Comparison of ENCODE assay signal across 1 cellular context in the genomic region with DNA sequence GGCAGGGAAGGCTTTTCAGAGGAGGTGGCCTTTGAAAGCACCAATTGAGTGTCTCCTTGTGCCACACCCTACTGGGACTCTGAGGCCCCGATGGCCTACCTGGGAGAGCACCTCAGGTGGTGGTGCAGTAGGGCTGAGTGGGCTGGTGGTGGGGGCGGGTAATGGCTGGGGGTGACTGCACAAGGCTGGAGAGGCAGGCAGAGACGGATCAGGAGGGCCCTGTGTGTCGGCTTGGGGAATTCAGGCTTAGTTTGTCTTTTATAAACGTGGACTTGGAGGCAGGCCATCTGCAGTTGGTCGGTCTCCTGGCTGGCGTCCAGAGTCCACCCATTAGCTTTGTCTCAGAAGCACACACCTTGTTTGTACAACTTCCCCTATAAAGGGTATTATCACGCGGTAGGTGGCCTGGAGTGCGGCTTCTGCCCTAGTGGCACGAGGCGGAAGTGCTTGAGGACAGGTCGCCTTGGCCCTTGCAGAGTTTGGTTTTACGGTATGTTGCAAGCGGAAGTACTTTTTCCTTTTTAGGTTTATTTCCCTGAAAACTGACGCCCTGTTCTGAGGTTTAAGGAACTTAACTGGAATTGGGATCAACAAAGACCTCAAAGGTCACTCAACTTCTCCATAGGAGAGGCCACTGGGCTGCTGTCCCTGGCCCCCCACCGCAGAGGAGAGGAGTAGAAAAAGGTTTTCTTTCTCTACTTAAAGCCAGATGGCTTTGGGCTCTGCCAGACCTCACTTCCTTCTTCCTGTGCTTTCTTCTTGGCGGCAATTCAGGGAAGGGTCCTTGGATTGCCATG.
TF ChIP-seq lines count a peak whose summit lies in the region.

No MANE protein-coding gene starts in this region.

TF ChIP-seq in K562, 482 proteins besides CTCF, POLR2A, EP300 and RAD21 (continued from another document and continues in another):
- TF ChIP-seq SIN3A (IDR thresholded peaks at IDR 0.05; ENCODE audit: borderline replicate concordance in 2 of 2, control insufficient read depth in 1 of 2, low read depth in 2 of 2, low read length in 2 of 2) (no peak; a peak in 1 of 4 replicates), RBM14 (IDR thresholded peaks at IDR 0.05; ENCODE audit: borderline replicate concordance, insufficient read depth, low read depth, low read length) (no peak), POLR3A (IDR thresholded peaks at IDR 0.05; ENCODE audit: borderline replicate concordance, extremely low read depth, insufficient read depth, insufficient read length) (no peak), NFE2L1 (tag; IDR thresholded peaks at IDR 0.05; ENCODE audit: borderline replicate concordance, low read depth) (no peak), HDAC2 (IDR thresholded peaks at IDR 0.05) (no peak), TCF7 (IDR thresholded peaks at IDR 0.05; ENCODE audit: borderline replicate concordance) (no peak), MXI1 (IDR thresholded peaks at IDR 0.05; ENCODE audit: low read depth, low read length) (peak; percentile 44; the same call in 1 of the 2 replicates), HNRNPL (IDR thresholded peaks at IDR 0.05; ENCODE audit: low read depth, low read length) (no peak), MEIS2 (IDR thresholded peaks at IDR 0.05; ENCODE audit: partially characterized antibody) (no peak), EHMT2 (IDR thresholded peaks at IDR 0.05) (no peak), SRSF7 (optimal IDR thresholded peaks at IDR 0.05; ENCODE audit: low read depth, low read length) (no peak), DDX20 (tag; IDR thresholded peaks at IDR 0.05; ENCODE audit: low read depth) (no peak), ZC3H4 (CRISPR knock-in tag; IDR thresholded peaks at IDR 0.05; ENCODE audit: borderline replicate concordance) (no peak), RBBP5 (IDR thresholded peaks at IDR 0.05; ENCODE audit: borderline replicate concordance, insufficient read depth, low read length, poor library complexity, severe bottlenecking) (no peak), CCAR2 (IDR thresholded peaks at IDR 0.05; ENCODE audit: low read depth, low read length) (no peak), ZNF445 (CRISPR knock-in tag; IDR thresholded peaks at IDR 0.05; ENCODE audit: low read depth) (no peak), ZKSCAN8 (CRISPR knock-in tag; IDR thresholded peaks at IDR 0.05) (no peak), ZNF444 (CRISPR knock-in tag; IDR thresholded peaks at IDR 0.05) (no peak), HNRNPLL (IDR thresholded peaks at IDR 0.05; ENCODE audit: low read depth, low read length, poor library complexity, severe bottlenecking) (no peak), ZEB2 (IDR thresholded peaks at IDR 0.05) (peak; percentile 94), TBL1XR1 (IDR thresholded peaks at IDR 0.05; ENCODE audit: low read length in 2 of 2) (no peak), FOXP1 (CRISPR knock-in tag; IDR thresholded peaks at IDR 0.05) (no peak), ZNF408 (CRISPR knock-in tag; IDR thresholded peaks at IDR 0.05; ENCODE audit: low read depth) (no peak), MED1 (CRISPR knock-in tag; IDR thresholded peaks at IDR 0.05; ENCODE audit: borderline replicate concordance) (no peak), LCOR (CRISPR knock-in tag; IDR thresholded peaks at IDR 0.05) (no peak), ZNF717 (CRISPR knock-in tag; IDR thresholded peaks at IDR 0.05) (no peak), ZNF41 (CRISPR knock-in tag; conservative IDR thresholded peaks at IDR 0.05) (no peak), TBP (optimal IDR thresholded peaks at IDR 0.05; ENCODE audit: low read depth, low read length) (no peak), FUS (optimal IDR thresholded peaks at IDR 0.05; ENCODE audit: low read depth, low read length) (no peak), RCOR1 (IDR thresholded peaks at IDR 0.05; ENCODE audit: borderline replicate concordance in 1 of 2, low read depth in 2 of 2, low read length in 2 of 2) (peak in 1 of 2 experiments; percentile 59; a peak in 1 of 4 replicates), ZNF668 (CRISPR knock-in tag; IDR thresholded peaks at IDR 0.05) (no peak)
- TF ChIP-seq, protein P1, sequence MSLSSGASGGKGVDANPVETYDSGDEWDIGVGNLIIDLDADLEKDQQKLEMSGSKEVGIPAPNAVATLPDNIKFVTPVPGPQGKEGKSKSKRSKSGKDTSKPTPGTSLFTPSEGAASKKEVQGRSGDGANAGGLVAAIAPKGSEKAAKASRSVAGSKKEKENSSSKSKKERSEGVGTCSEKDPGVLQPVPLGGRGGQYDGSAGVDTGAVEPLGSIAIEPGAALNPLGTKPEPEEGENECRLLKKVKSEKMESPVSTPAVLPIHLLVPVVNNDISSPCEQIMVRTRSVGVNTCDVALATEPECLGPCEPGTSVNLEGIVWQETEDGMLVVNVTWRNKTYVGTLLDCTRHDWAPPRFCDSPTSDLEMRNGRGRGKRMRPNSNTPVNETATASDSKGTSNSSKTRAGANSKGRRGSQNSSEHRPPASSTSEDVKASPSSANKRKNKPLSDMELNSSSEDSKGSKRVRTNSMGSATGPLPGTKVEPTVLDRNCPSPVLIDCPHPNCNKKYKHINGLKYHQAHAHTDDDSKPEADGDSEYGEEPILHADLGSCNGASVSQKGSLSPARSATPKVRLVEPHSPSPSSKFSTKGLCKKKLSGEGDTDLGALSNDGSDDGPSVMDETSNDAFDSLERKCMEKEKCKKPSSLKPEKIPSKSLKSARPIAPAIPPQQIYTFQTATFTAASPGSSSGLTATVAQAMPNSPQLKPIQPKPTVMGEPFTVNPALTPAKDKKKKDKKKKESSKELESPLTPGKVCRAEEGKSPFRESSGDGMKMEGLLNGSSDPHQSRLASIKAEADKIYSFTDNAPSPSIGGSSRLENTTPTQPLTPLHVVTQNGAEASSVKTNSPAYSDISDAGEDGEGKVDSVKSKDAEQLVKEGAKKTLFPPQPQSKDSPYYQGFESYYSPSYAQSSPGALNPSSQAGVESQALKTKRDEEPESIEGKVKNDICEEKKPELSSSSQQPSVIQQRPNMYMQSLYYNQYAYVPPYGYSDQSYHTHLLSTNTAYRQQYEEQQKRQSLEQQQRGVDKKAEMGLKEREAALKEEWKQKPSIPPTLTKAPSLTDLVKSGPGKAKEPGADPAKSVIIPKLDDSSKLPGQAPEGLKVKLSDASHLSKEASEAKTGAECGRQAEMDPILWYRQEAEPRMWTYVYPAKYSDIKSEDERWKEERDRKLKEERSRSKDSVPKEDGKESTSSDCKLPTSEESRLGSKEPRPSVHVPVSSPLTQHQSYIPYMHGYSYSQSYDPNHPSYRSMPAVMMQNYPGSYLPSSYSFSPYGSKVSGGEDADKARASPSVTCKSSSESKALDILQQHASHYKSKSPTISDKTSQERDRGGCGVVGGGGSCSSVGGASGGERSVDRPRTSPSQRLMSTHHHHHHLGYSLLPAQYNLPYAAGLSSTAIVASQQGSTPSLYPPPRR (CRISPR knock-in tag; IDR thresholded peaks at IDR 0.05; ENCODE audit: borderline replicate concordance), result no peak
- TF ChIP-seq, protein P2, sequence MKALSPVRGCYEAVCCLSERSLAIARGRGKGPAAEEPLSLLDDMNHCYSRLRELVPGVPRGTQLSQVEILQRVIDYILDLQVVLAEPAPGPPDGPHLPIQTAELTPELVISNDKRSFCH (CRISPR knock-in tag; IDR thresholded peaks at IDR 0.05), result no peak
- TF ChIP-seq, protein P2 (tag; IDR thresholded peaks at IDR 0.05), result no peak
- TF ChIP-seq, protein P3, sequence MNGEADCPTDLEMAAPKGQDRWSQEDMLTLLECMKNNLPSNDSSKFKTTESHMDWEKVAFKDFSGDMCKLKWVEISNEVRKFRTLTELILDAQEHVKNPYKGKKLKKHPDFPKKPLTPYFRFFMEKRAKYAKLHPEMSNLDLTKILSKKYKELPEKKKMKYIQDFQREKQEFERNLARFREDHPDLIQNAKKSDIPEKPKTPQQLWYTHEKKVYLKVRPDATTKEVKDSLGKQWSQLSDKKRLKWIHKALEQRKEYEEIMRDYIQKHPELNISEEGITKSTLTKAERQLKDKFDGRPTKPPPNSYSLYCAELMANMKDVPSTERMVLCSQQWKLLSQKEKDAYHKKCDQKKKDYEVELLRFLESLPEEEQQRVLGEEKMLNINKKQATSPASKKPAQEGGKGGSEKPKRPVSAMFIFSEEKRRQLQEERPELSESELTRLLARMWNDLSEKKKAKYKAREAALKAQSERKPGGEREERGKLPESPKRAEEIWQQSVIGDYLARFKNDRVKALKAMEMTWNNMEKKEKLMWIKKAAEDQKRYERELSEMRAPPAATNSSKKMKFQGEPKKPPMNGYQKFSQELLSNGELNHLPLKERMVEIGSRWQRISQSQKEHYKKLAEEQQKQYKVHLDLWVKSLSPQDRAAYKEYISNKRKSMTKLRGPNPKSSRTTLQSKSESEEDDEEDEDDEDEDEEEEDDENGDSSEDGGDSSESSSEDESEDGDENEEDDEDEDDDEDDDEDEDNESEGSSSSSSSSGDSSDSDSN (IDR thresholded peaks at IDR 0.05; ENCODE audit: borderline replicate concordance in 1 of 2, low read depth in 2 of 2, low read length in 2 of 2), result 0 out of 4 replicates have a peak, but pooled peaks of 1 of the 2 experiments have one; percentile 56
- TF ChIP-seq, protein P4, sequence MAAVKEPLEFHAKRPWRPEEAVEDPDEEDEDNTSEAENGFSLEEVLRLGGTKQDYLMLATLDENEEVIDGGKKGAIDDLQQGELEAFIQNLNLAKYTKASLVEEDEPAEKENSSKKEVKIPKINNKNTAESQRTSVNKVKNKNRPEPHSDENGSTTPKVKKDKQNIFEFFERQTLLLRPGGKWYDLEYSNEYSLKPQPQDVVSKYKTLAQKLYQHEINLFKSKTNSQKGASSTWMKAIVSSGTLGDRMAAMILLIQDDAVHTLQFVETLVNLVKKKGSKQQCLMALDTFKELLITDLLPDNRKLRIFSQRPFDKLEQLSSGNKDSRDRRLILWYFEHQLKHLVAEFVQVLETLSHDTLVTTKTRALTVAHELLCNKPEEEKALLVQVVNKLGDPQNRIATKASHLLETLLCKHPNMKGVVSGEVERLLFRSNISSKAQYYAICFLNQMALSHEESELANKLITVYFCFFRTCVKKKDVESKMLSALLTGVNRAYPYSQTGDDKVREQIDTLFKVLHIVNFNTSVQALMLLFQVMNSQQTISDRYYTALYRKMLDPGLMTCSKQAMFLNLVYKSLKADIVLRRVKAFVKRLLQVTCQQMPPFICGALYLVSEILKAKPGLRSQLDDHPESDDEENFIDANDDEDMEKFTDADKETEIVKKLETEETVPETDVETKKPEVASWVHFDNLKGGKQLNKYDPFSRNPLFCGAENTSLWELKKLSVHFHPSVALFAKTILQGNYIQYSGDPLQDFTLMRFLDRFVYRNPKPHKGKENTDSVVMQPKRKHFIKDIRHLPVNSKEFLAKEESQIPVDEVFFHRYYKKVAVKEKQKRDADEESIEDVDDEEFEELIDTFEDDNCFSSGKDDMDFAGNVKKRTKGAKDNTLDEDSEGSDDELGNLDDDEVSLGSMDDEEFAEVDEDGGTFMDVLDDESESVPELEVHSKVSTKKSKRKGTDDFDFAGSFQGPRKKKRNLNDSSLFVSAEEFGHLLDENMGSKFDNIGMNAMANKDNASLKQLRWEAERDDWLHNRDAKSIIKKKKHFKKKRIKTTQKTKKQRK (IDR thresholded peaks at IDR 0.05; ENCODE audit: borderline replicate concordance, low read depth, low read length), result no peak
- TF ChIP-seq, protein P5, sequence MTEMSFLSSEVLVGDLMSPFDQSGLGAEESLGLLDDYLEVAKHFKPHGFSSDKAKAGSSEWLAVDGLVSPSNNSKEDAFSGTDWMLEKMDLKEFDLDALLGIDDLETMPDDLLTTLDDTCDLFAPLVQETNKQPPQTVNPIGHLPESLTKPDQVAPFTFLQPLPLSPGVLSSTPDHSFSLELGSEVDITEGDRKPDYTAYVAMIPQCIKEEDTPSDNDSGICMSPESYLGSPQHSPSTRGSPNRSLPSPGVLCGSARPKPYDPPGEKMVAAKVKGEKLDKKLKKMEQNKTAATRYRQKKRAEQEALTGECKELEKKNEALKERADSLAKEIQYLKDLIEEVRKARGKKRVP (CRISPR knock-in tag; IDR thresholded peaks at IDR 0.05), result peak; percentile 32; the same call in 1 of the 2 replicates
- TF ChIP-seq, protein P6, sequence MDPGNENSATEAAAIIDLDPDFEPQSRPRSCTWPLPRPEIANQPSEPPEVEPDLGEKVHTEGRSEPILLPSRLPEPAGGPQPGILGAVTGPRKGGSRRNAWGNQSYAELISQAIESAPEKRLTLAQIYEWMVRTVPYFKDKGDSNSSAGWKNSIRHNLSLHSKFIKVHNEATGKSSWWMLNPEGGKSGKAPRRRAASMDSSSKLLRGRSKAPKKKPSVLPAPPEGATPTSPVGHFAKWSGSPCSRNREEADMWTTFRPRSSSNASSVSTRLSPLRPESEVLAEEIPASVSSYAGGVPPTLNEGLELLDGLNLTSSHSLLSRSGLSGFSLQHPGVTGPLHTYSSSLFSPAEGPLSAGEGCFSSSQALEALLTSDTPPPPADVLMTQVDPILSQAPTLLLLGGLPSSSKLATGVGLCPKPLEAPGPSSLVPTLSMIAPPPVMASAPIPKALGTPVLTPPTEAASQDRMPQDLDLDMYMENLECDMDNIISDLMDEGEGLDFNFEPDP (CRISPR knock-in tag; IDR thresholded peaks at IDR 0.05), result no peak
- TF ChIP-seq, protein P7, sequence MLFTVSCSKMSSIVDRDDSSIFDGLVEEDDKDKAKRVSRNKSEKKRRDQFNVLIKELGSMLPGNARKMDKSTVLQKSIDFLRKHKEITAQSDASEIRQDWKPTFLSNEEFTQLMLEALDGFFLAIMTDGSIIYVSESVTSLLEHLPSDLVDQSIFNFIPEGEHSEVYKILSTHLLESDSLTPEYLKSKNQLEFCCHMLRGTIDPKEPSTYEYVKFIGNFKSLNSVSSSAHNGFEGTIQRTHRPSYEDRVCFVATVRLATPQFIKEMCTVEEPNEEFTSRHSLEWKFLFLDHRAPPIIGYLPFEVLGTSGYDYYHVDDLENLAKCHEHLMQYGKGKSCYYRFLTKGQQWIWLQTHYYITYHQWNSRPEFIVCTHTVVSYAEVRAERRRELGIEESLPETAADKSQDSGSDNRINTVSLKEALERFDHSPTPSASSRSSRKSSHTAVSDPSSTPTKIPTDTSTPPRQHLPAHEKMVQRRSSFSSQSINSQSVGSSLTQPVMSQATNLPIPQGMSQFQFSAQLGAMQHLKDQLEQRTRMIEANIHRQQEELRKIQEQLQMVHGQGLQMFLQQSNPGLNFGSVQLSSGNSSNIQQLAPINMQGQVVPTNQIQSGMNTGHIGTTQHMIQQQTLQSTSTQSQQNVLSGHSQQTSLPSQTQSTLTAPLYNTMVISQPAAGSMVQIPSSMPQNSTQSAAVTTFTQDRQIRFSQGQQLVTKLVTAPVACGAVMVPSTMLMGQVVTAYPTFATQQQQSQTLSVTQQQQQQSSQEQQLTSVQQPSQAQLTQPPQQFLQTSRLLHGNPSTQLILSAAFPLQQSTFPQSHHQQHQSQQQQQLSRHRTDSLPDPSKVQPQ (CRISPR knock-in tag; IDR thresholded peaks at IDR 0.05; ENCODE audit: borderline replicate concordance), result no peak
- TF ChIP-seq, protein P8, sequence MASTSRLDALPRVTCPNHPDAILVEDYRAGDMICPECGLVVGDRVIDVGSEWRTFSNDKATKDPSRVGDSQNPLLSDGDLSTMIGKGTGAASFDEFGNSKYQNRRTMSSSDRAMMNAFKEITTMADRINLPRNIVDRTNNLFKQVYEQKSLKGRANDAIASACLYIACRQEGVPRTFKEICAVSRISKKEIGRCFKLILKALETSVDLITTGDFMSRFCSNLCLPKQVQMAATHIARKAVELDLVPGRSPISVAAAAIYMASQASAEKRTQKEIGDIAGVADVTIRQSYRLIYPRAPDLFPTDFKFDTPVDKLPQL (IDR thresholded peaks at IDR 0.05; ENCODE audit: extremely low read depth, insufficient read length), result no peak
- TF ChIP-seq, protein P9, sequence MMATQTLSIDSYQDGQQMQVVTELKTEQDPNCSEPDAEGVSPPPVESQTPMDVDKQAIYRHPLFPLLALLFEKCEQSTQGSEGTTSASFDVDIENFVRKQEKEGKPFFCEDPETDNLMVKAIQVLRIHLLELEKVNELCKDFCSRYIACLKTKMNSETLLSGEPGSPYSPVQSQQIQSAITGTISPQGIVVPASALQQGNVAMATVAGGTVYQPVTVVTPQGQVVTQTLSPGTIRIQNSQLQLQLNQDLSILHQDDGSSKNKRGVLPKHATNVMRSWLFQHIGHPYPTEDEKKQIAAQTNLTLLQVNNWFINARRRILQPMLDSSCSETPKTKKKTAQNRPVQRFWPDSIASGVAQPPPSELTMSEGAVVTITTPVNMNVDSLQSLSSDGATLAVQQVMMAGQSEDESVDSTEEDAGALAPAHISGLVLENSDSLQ (IDR thresholded peaks at IDR 0.05), result no peak
